ENCODE assay signal across 15 cellular contexts in genomic region chr19:39124136-39124764, GRCh38. TPM values are rescaled to one million over a fixed set of nuclear protein-coding genes. Genes with fewer than 3 reads are reported as not detected.
DNase-seq lines count a peak whose midpoint lies in the region; ATAC-seq lines count a peak whose summit lies in the region.
"Had no signal": no experiment of that assay in that cellular context is flagged by ENCODE, and none has a peak within 500 bp of the region (broad histone marks: within the 10 kb centered on the region; RNA-seq: fewer than 3 reads in every experiment).

No MANE protein-coding gene starts in this region.

- H3K4me1 ChIP-seq in CD8-positive, alpha-beta memory T cell (ENCODE audit: insufficient read depth, low read length), result peaks cover 3% of the 10 kb centered on the region
- H3K4me1 ChIP-seq in HUES48 (ENCODE audit: control insufficient read depth, insufficient read depth, low read length), result peaks cover 17% of the 10 kb centered on the region

- H3K27me3 ChIP-seq in CD8-positive, alpha-beta memory T cell (ENCODE audit: insufficient read depth, low read length, poor library complexity, severe bottlenecking), result no peaks in the 10 kb centered on the region
- no peaks in the 10 kb centered on the region for H3K27me3 ChIP-seq in HUES48 (ENCODE audit: control insufficient read depth, insufficient read depth, low read length)

- peaks cover 0 to 10% of the 10 kb centered on the region in 2 donors for H3K27me3 Mint-ChIP-seq in CD8-positive, alpha-beta memory T cell
- H3K27me3 Mint-ChIP-seq in activated naive CD8-positive, alpha-beta T cell treated with anti-CD3 and anti-CD28 coated beads for 36 hours, result peaks cover 3% of the 10 kb centered on the region
- H3K27me3 Mint-ChIP-seq in naive thymus-derived CD8-positive, alpha-beta T cell, result peaks cover 0 to 4% (median 1%) of the 10 kb centered on the region in 5 donors

- no peaks in the 10 kb centered on the region for H3K36me3 ChIP-seq in CD8-positive, alpha-beta memory T cell (ENCODE audit: insufficient read depth, low read length)
- H3K36me3 ChIP-seq in HUES48 (ENCODE audit: control insufficient read depth, insufficient read depth, low read length), result no peaks in the 10 kb centered on the region; the same call in 1 of the 2 replicates
- H3K36me3 ChIP-seq: neutrophil had no signal

- H3K4me3 ChIP-seq in CD8-positive, alpha-beta memory T cell (ENCODE audit: low read length), result no peak overlapping the region
- peak overlapping the region; percentile 20; the same call in 1 of the 2 replicates for H3K4me3 ChIP-seq in HUES48 (ENCODE audit: low read depth, low read length)

- H3K27ac Mint-ChIP-seq in CD8-positive, alpha-beta memory T cell, result peak overlapping the region in 6 of 8 donors; percentile 25 to 89 (median 60)
- no peak overlapping the region for H3K27ac Mint-ChIP-seq in activated naive CD8-positive, alpha-beta T cell treated with anti-CD3 and anti-CD28 coated beads for 36 hours
- H3K27ac Mint-ChIP-seq in naive thymus-derived CD8-positive, alpha-beta T cell, result peak overlapping the region; percentile 7 to 91 (median 71)

- peaks cover 26 to 53% (median 42%) of the 10 kb centered on the region in 3 donors for H3K4me1 Mint-ChIP-seq in CD8-positive, alpha-beta memory T cell
- H3K4me1 Mint-ChIP-seq in activated naive CD8-positive, alpha-beta T cell treated with anti-CD3 and anti-CD28 coated beads for 36 hours, result peaks cover 24% of the 10 kb centered on the region
- H3K4me1 Mint-ChIP-seq in naive thymus-derived CD8-positive, alpha-beta T cell, result peaks cover 17 to 53% (median 46%) of the 10 kb centered on the region in 4 donors

- no peaks in the 10 kb centered on the region for H3K9me3 ChIP-seq in CD8-positive, alpha-beta memory T cell (ENCODE audit: low read length)
- H3K9me3 ChIP-seq in HUES48 (ENCODE audit: control insufficient read depth, insufficient read depth, low read length), result no peaks in the 10 kb centered on the region
- H3K9me3 ChIP-seq: neutrophil had no signal

- H3K4me3 Mint-ChIP-seq in CD8-positive, alpha-beta memory T cell, result peak overlapping the region; percentile 48 to 87 (median 79)
- H3K4me3 Mint-ChIP-seq in activated naive CD8-positive, alpha-beta T cell treated with anti-CD3 and anti-CD28 coated beads for 36 hours, result peak overlapping the region; percentile 57
- H3K4me3 Mint-ChIP-seq in naive thymus-derived CD8-positive, alpha-beta T cell, result peak overlapping the region; percentile 55 to 98 (median 76)

- CTCF ChIA-PET in CD8-positive, alpha-beta memory T cell (lab: Charles Lee), result no interaction called here

- ATAC-seq in naive thymus-derived CD8-positive, alpha-beta T cell, result no peak

- no peaks in the 10 kb centered on the region for H3K9me3 Mint-ChIP-seq in CD8-positive, alpha-beta memory T cell
- no peaks in the 10 kb centered on the region for H3K9me3 Mint-ChIP-seq in activated naive CD8-positive, alpha-beta T cell treated with anti-CD3 and anti-CD28 coated beads for 36 hours
- H3K9me3 Mint-ChIP-seq in naive thymus-derived CD8-positive, alpha-beta T cell, result no peaks in the 10 kb centered on the region

- no peak for DNase-seq in CD8-positive, alpha-beta memory T cell
- DNase-seq in activated naive CD8-positive, alpha-beta T cell treated with anti-CD3 and anti-CD28 coated beads for 36 hours, result no peak
- DNase-seq in naive thymus-derived CD8-positive, alpha-beta T cell, result no peak
- DNase-seq in T-helper 9 cell, result no peak
- no peak for DNase-seq in NCI-H524 (lab: John Stamatoyannopoulos, UW)
- no peak for DNase-seq in NCI-H2029 treated with DMSO at 0.1 percent for 48 hours (lab: John Stamatoyannopoulos, UW)
- DNase-seq: activated gamma-delta T cell treated with Interleukin-2 at 50 U/mL for 16 hours, DMS153, Kasumi-1, NCI-H187, NCI-H774, SIG-M5 had no signal

- peaks cover 0 to 3% (median 0%) of the 10 kb centered on the region in 3 donors for H3K36me3 Mint-ChIP-seq in CD8-positive, alpha-beta memory T cell
- no peaks in the 10 kb centered on the region for H3K36me3 Mint-ChIP-seq in activated naive CD8-positive, alpha-beta T cell treated with anti-CD3 and anti-CD28 coated beads for 36 hours
- peaks cover 0 to 2% (median 0%) of the 10 kb centered on the region in 3 donors for H3K36me3 Mint-ChIP-seq in naive thymus-derived CD8-positive, alpha-beta T cell

- POLR2A ChIA-PET in CD8-positive, alpha-beta memory T cell (lab: Charles Lee), result no interaction called here
- POLR2A ChIA-PET in naive thymus-derived CD8-positive, alpha-beta T cell (lab: Charles Lee), result interaction anchor here (0.7 kb wide), 1 partner anchor 212 kb away, joined by 3 read pairs; the partner anchor contains the start of gene GMFG

- no peak overlapping the region for H3K27ac ChIP-seq in CD8-positive, alpha-beta memory T cell (ENCODE audit: low read depth, low read length)
- peak overlapping the region; percentile 89 for H3K27ac ChIP-seq in HUES48 (ENCODE audit: low read depth, low read length)

- H3K9ac ChIP-seq in HUES48 (ENCODE audit: low read depth, low read length), result peak overlapping the region; percentile 26

RNA-seq across cellular contexts. Expression of gene PAK4, which starts 1.3 kb away (rescaled TPM):
- total RNA-seq in CD8-positive, alpha-beta memory T cell, result 10 to 100 TPM; 21.3 to 21.8 TPM
- 1.8 TPM for polyA plus RNA-seq in CD8-positive, alpha-beta memory T cell
- total RNA-seq in activated naive CD8-positive, alpha-beta T cell treated with anti-CD3 and anti-CD28 coated beads for 36 hours, result 10 to 100 TPM; 13.2 to 16.2 TPM
- 10 to 100 TPM; 14.8 to 16.8 TPM for total RNA-seq in naive thymus-derived CD8-positive, alpha-beta T cell
- polyA plus RNA-seq in naive thymus-derived CD8-positive, alpha-beta T cell, result 1 to 10 TPM; 1.3 to 1.4 (median 1.3) TPM

RNA-seq across cellular contexts. Expression of gene ACP7, which starts 40.1 kb away (rescaled TPM):
- total RNA-seq in CD8-positive, alpha-beta memory T cell, result not detected
- polyA plus RNA-seq in CD8-positive, alpha-beta memory T cell, result 0.22 TPM
- not detected for total RNA-seq in activated naive CD8-positive, alpha-beta T cell treated with anti-CD3 and anti-CD28 coated beads for 36 hours
- total RNA-seq in naive thymus-derived CD8-positive, alpha-beta T cell, result not detected
- polyA plus RNA-seq in naive thymus-derived CD8-positive, alpha-beta T cell, result not detected
- total RNA-seq: skeletal muscle tissue had no signal
